ENCODE assay signal across 8 cellular contexts in the genomic region with DNA sequence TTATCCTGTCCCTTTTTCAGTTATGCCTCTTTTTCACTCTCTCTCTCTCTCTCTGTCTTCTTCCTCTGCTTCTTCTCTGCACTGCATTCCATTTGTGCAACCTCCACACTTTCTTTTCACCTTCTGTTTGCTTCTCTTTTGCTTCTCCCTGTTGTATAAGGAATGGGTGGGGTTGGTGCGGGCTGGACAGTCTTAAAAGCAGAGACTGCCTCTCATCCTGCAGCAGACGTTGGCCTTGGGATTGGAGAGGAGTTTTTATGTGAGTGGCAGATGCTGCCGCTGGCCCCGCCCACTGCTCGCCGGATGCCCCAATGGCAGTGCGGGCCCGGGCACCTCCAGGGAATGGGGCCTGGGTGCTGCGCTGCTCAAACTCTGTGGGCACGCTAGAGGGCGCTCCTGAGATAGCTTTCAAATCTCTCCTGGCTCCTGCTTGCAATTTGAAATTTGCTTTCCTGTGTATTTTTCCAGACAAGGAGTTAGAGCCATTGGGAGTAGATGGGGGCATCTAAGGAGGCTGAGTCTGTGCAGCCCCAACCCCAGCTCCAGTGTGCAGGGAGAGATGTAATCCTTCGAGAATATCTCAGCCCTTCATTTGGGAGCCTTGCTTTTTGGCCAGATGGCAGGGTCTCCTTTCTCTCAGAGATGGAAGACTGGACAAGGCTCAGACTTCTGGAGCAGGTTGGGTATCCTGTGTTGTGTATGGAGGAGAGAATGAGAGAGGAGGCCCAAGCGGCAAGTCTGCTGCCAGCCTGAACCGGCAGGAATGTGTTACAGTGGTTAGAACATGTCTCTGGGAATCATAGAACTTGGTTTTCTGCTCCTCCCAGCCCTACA.
DNase-seq lines count a peak whose midpoint lies in the region; ATAC-seq and TF ChIP-seq lines count a peak whose summit lies in the region.

No MANE protein-coding gene starts in this region.

- peak; percentile 84 for TF ChIP-seq RAD21 in neural cell (conservative IDR thresholded peaks at IDR 0.05)

- H3K27ac ChIP-seq in KMS-11 (no peak overlapping the region), Peyer's patch (no peak overlapping the region), neural cell (ENCODE audit: low read length) (peak overlapping the region; percentile 80), substantia nigra (ENCODE audit: low read depth, low read length, poor library complexity, severe bottlenecking) (no peak overlapping the region)

- H4K20me1 ChIP-seq in KMS-11 (ENCODE audit: insufficient read depth): no peaks in the 10 kb centered on the region
- no peaks in the 10 kb centered on the region for H4K20me1 ChIP-seq in neural cell (ENCODE audit: insufficient read depth)

- peak overlapping the region; percentile 49; the same call in 1 of the 2 replicates for H2AFZ ChIP-seq in KMS-11 (ENCODE audit: low read depth)
- H2AFZ ChIP-seq in neural cell (ENCODE audit: low read depth, low read length): peak overlapping the region; percentile 23

- TF ChIP-seq CTCF in KMS-11 (conservative IDR thresholded peaks at IDR 0.05; ENCODE audit: low read depth, low read length) (peak; percentile 81), Peyer's patch (IDR thresholded peaks at IDR 0.05) (peak in 5 of 6 experiments; percentile 20 to 78 (median 73)), fibroblast of mammary gland (conservative IDR thresholded peaks at IDR 0.05; ENCODE audit: control insufficient read depth, insufficient read depth, low read depth, low read length) (peak; percentile 77), neural cell (IDR thresholded peaks at IDR 0.05; ENCODE audit: poor library complexity, severe bottlenecking) (peak; percentile 93)

- TF ChIP-seq POLR2A in Peyer's patch (IDR thresholded peaks at IDR 0.05): no peak

- ATAC-seq in GM21717 (IDR thresholded peaks at IDR 0.05; ENCODE audit: unreplicated experiment): peak; percentile 77

- H3K36me3 ChIP-seq in KMS-11 (ENCODE audit: insufficient read depth) (no peaks in the 10 kb centered on the region), Peyer's patch (no peaks in the 10 kb centered on the region), neural cell (ENCODE audit: insufficient read depth, low read length) (no peaks in the 10 kb centered on the region)

- no peak overlapping the region for H3K9ac ChIP-seq in KMS-11
- H3K9ac ChIP-seq in neural cell (ENCODE audit: low read length): peak overlapping the region; percentile 64

- no peaks in the 10 kb centered on the region for H3K9me2 ChIP-seq in neural cell (ENCODE audit: insufficient read depth, low read length)

- H3K79me2 ChIP-seq in KMS-11 (ENCODE audit: insufficient read depth, low read depth) (no peaks in the 10 kb centered on the region), neural cell (replicated peaks; ENCODE audit: insufficient read depth, low read length) (no peaks in the 10 kb centered on the region)

- H3K4me2 ChIP-seq in KMS-11 (peak overlapping the region; percentile 33; the same call in 1 of the 2 replicates), neural cell (ENCODE audit: low read length) (no peak overlapping the region)

- TF ChIP-seq EP300 in neural cell (conservative IDR thresholded peaks at IDR 0.05; ENCODE audit: poor library complexity, severe bottlenecking): no peak

- no peaks in the 10 kb centered on the region for H3F3A ChIP-seq in neural cell (ENCODE audit: insufficient read depth, low read length, poor library complexity, severe bottlenecking)

- H3K27me3 ChIP-seq in KMS-11 (ENCODE audit: insufficient read depth, low read depth) (no peaks in the 10 kb centered on the region), Peyer's patch (no peaks in the 10 kb centered on the region), neural cell (ENCODE audit: insufficient read depth, low read depth, low read length) (no peaks in the 10 kb centered on the region)

- H3K4me1 ChIP-seq in KMS-11 (ENCODE audit: low read depth, poor library complexity, severe bottlenecking): no peaks in the 10 kb centered on the region
- H3K4me1 ChIP-seq in Peyer's patch: no peaks in the 10 kb centered on the region

- H3K4me3 ChIP-seq in KMS-11 (IDR thresholded peaks at IDR 0.05; ENCODE audit: insufficient read depth, low read depth, low read length): no peak overlapping the region
- H3K4me3 ChIP-seq in Peyer's patch: no peak overlapping the region
- no peak overlapping the region for H3K4me3 ChIP-seq in fibroblast of mammary gland (ENCODE audit: control insufficient read depth, low read depth, low read length)
- H3K4me3 ChIP-seq in neural cell (ENCODE audit: low read length): peak overlapping the region; percentile 8

- DNase-seq in DMS53 (lab: John Stamatoyannopoulos, UW) (peak; percentile 97), Peyer's patch (peak; percentile 43 to 86 (median 86)), fibroblast of mammary gland (ENCODE audit: low read depth) (peak; percentile 80), substantia nigra (lab: John Stamatoyannopoulos, UW) (peak in 47 of 49 donors; percentile 32 to 96 (median 83))
- peak; percentile 83 to 86 for DNase-seq in activated T-cell treated with anti-CD3 and anti-CD28 coated beads, Interleukin-2, amount 50 U/mL, for 48 hours

- H3K9me3 ChIP-seq in Peyer's patch (no peaks in the 10 kb centered on the region), neural cell (ENCODE audit: low read length) (no peaks in the 10 kb centered on the region)

TF ChIP-seq in neural cell, 6 proteins besides CTCF, POLR2A, EP300 and RAD21:
- no peak for TF ChIP-seq TAF1 (IDR thresholded peaks at IDR 0.05; ENCODE audit: low read depth)
- TF ChIP-seq, protein P1, sequence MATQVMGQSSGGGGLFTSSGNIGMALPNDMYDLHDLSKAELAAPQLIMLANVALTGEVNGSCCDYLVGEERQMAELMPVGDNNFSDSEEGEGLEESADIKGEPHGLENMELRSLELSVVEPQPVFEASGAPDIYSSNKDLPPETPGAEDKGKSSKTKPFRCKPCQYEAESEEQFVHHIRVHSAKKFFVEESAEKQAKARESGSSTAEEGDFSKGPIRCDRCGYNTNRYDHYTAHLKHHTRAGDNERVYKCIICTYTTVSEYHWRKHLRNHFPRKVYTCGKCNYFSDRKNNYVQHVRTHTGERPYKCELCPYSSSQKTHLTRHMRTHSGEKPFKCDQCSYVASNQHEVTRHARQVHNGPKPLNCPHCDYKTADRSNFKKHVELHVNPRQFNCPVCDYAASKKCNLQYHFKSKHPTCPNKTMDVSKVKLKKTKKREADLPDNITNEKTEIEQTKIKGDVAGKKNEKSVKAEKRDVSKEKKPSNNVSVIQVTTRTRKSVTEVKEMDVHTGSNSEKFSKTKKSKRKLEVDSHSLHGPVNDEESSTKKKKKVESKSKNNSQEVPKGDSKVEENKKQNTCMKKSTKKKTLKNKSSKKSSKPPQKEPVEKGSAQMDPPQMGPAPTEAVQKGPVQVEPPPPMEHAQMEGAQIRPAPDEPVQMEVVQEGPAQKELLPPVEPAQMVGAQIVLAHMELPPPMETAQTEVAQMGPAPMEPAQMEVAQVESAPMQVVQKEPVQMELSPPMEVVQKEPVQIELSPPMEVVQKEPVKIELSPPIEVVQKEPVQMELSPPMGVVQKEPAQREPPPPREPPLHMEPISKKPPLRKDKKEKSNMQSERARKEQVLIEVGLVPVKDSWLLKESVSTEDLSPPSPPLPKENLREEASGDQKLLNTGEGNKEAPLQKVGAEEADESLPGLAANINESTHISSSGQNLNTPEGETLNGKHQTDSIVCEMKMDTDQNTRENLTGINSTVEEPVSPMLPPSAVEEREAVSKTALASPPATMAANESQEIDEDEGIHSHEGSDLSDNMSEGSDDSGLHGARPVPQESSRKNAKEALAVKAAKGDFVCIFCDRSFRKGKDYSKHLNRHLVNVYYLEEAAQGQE (IDR thresholded peaks at IDR 0.05; ENCODE audit: borderline replicate concordance): peak; percentile 60
- TF ChIP-seq POLR2AphosphoS5 (IDR thresholded peaks at IDR 0.05): no peak
- no peak for TF ChIP-seq MXI1 (conservative IDR thresholded peaks at IDR 0.05; ENCODE audit: poor library complexity, severe bottlenecking)
- TF ChIP-seq EZH2 (IDR thresholded peaks at IDR 0.05; ENCODE audit: borderline replicate concordance, insufficient read depth, low read length, poor library complexity, severe bottlenecking): no peak
- peak; percentile 81 for TF ChIP-seq SMC3 (conservative IDR thresholded peaks at IDR 0.05; ENCODE audit: poor library complexity)
